In genomic region chr7:107043916-107044346, GRCh38 we compare ENCODE assay signal across 8 cellular contexts. TPM values are rescaled to one million over a fixed set of nuclear protein-coding genes. Genes with fewer than 3 reads are reported as not detected.
DNase-seq lines count a peak whose midpoint lies in the region; ATAC-seq, FAIRE-seq and TF ChIP-seq lines count a peak whose summit lies in the region.

No MANE protein-coding gene starts in this region.

- no peaks in the 10 kb centered on the region for H3K9me3 ChIP-seq in SK-N-SH

- TF ChIP-seq RAD21 in SK-N-SH (IDR thresholded peaks at IDR 0.05; ENCODE audit: low read length): no peak

- ATAC-seq in SK-N-SH treated with all-trans-retinoic acid at 6 μM for 48 hours: no peak
- no peak for ATAC-seq in activated CD8-positive, alpha-beta T cell treated with anti-CD3 and anti-CD28 coated beads, Interleukin-2, amount 10 ng/mL, durations not matched to agents 7 days and 5 days

- no peak for TF ChIP-seq CTCF in SK-N-SH (IDR thresholded peaks at IDR 0.05)

- no peaks in the 10 kb centered on the region for H3K36me3 ChIP-seq in SK-N-SH (replicated peaks in 1 of 2; ENCODE audit: control insufficient read depth in 1 of 2, insufficient read depth in 2 of 2, low read length in 1 of 2)

- no peaks in the 10 kb centered on the region for H3K9me2 ChIP-seq in SK-N-SH

- DNase-seq in SK-N-SH (no peak), substantia nigra (lab: John Stamatoyannopoulos, UW) (no peak), COR-L47 (lab: John Stamatoyannopoulos, UW) (no peak), ureter (ENCODE audit: low spot score) (no peak)
- no peak for DNase-seq in activated CD8-positive, alpha-beta T cell treated with anti-CD3 and anti-CD28 coated beads, Interleukin-2, amount 10 ng/mL, durations not matched to agents 7 days and 5 days
- no peak for DNase-seq in activated CD8-positive, alpha-beta memory T cell treated with anti-CD3 and anti-CD28 coated beads, Interleukin-2, amount 50 U/mL, for 4 hours

- peak overlapping the region; percentile 24; the same call in 1 of the 2 replicates for H3K9ac ChIP-seq in SK-N-SH

- H3K27ac ChIP-seq in SK-N-SH (ENCODE audit: low read depth in 2 of 2, low read length in 1 of 2) (peak overlapping the region; percentile 51 to 93), substantia nigra (ENCODE audit: low read depth, low read length, poor library complexity, severe bottlenecking) (peak overlapping the region; percentile 82)

- peaks cover 14% of the 10 kb centered on the region for H3F3A ChIP-seq in SK-N-SH (replicated peaks; ENCODE audit: insufficient read depth)

- no peak overlapping the region for H3K27ac Mint-ChIP-seq in activated CD8-positive, alpha-beta T cell treated with anti-CD3 and anti-CD28 coated beads, Interleukin-2, amount 10 ng/mL, durations not matched to agents 7 days and 5 days

- H3K9me3 Mint-ChIP-seq in activated CD8-positive, alpha-beta T cell treated with anti-CD3 and anti-CD28 coated beads, Interleukin-2, amount 10 ng/mL, durations not matched to agents 7 days and 5 days (ENCODE audit: insufficient read depth): no peaks in the 10 kb centered on the region

- H3K4me3 Mint-ChIP-seq in activated CD8-positive, alpha-beta T cell treated with anti-CD3 and anti-CD28 coated beads, Interleukin-2, amount 10 ng/mL, durations not matched to agents 7 days and 5 days: peak overlapping the region; percentile 67

- peaks cover 7% of the 10 kb centered on the region for H3K4me1 Mint-ChIP-seq in activated CD8-positive, alpha-beta T cell treated with anti-CD3 and anti-CD28 coated beads, Interleukin-2, amount 10 ng/mL, durations not matched to agents 7 days and 5 days (ENCODE audit: low read depth)

- H4K20me1 ChIP-seq in SK-N-SH (ENCODE audit: insufficient read depth): no peaks in the 10 kb centered on the region

- CTCF ChIA-PET in SK-N-SH (lab: Yijun Ruan, JAX): no interaction called here
- CTCF ChIA-PET in activated CD8-positive, alpha-beta T cell treated with anti-CD3 and anti-CD28 coated beads, Interleukin-2, amount 10 ng/mL, durations not matched to agents 7 days and 5 days (lab: Charles Lee): no interaction called here

- POLR2A ChIA-PET in SK-N-SH (lab: Yijun Ruan, JAX): no interaction called here
- POLR2A ChIA-PET in activated CD8-positive, alpha-beta T cell treated with anti-CD3 and anti-CD28 coated beads, Interleukin-2, amount 10 ng/mL, durations not matched to agents 7 days and 5 days (lab: Charles Lee): no interaction called here

- no peak for TF ChIP-seq EP300 in SK-N-SH (IDR thresholded peaks at IDR 0.05; ENCODE audit: borderline replicate concordance in 1 of 2, low read depth in 1 of 2, low read length in 1 of 2)

- no peaks in the 10 kb centered on the region for H3K36me3 Mint-ChIP-seq in activated CD8-positive, alpha-beta T cell treated with anti-CD3 and anti-CD28 coated beads, Interleukin-2, amount 10 ng/mL, durations not matched to agents 7 days and 5 days (ENCODE audit: low read depth)

- H3K4me1 ChIP-seq in SK-N-SH (ENCODE audit: control insufficient read depth in 1 of 2, insufficient read depth in 2 of 2, low read depth in 1 of 2, low read length in 1 of 2): peaks cover 7 to 22% of the 10 kb centered on the region in 2 experiments; a peak in 3 of 4 replicates

- peak overlapping the region; percentile 83 for H2AFZ ChIP-seq in SK-N-SH (ENCODE audit: low read depth)

- H3K27me3 Mint-ChIP-seq in activated CD8-positive, alpha-beta T cell treated with anti-CD3 and anti-CD28 coated beads, Interleukin-2, amount 10 ng/mL, durations not matched to agents 7 days and 5 days (ENCODE audit: low read depth): peaks cover 25% of the 10 kb centered on the region

- 49% methylated on average over 6 of the region's 6 CpGs for WGBS in SK-N-SH (ENCODE audit: low lambda C conversion rate)

- peaks cover 30% of the 10 kb centered on the region for H3K79me2 ChIP-seq in SK-N-SH (ENCODE audit: insufficient read depth)

- H3K27me3 ChIP-seq in SK-N-SH (ENCODE audit: insufficient read depth): no peaks in the 10 kb centered on the region

- peak overlapping the region; percentile 72 for H3K4me2 ChIP-seq in SK-N-SH

- peak; percentile 21 for FAIRE-seq in islet of Langerhans (lab: Jason Lieb, UNC)

- peak overlapping the region; percentile 58 to 100 for H3K4me3 ChIP-seq in SK-N-SH (ENCODE audit: low read depth in 2 of 2, low read length in 1 of 2)

TF ChIP-seq in SK-N-SH, 30 proteins besides CTCF, POLR2A, EP300 and RAD21:
- TF ChIP-seq ZBTB33 (IDR thresholded peaks at IDR 0.05; ENCODE audit: borderline replicate concordance, low read depth): no peak
- 0 out of 2 replicates have a peak, but pooled peaks have one; percentile 50 for TF ChIP-seq RFX5 (IDR thresholded peaks at IDR 0.05; ENCODE audit: low read length)

TF ChIP-seq in SK-N-SH treated with all-trans-retinoic acid at 6 μM for 48 hours, 23 proteins besides CTCF, POLR2A, EP300 and RAD21 (continues in another document):
- TF ChIP-seq PATZ1 (CRISPR knock-in tag; IDR thresholded peaks at IDR 0.05; ENCODE audit: borderline replicate concordance) (no peak), ZNF565 (CRISPR knock-in tag; conservative IDR thresholded peaks at IDR 0.05; ENCODE audit: low read depth) (no peak), ARNTL (CRISPR knock-in tag; IDR thresholded peaks at IDR 0.05; ENCODE audit: borderline replicate concordance, low read depth) (no peak), ZFP3 (CRISPR knock-in tag; IDR thresholded peaks at IDR 0.05) (no peak), ZFP30 (CRISPR knock-in tag; IDR thresholded peaks at IDR 0.05) (no peak), TCF4 (CRISPR knock-in tag; IDR thresholded peaks at IDR 0.05; ENCODE audit: borderline replicate concordance) (no peak), RARB (CRISPR knock-in tag; IDR thresholded peaks at IDR 0.05) (no peak), TSHZ2 (CRISPR knock-in tag; IDR thresholded peaks at IDR 0.05) (no peak), POU6F1 (CRISPR knock-in tag; IDR thresholded peaks at IDR 0.05; ENCODE audit: borderline replicate concordance, low read depth) (no peak), SNAI2 (CRISPR knock-in tag; IDR thresholded peaks at IDR 0.05) (no peak), OSR1 (CRISPR knock-in tag; IDR thresholded peaks at IDR 0.05) (no peak), GLIS3 (CRISPR knock-in tag; IDR thresholded peaks at IDR 0.05) (no peak), ZC3H10 (CRISPR knock-in tag; IDR thresholded peaks at IDR 0.05) (no peak), BACH2 (CRISPR knock-in tag; IDR thresholded peaks at IDR 0.05; ENCODE audit: borderline replicate concordance) (no peak), TOX (CRISPR knock-in tag; IDR thresholded peaks at IDR 0.05; ENCODE audit: borderline replicate concordance) (no peak)

RNA-seq across cellular contexts. Expression of gene PRKAR2B, which starts 0.6 kb away (rescaled TPM):
- polyA plus RNA-seq in SK-N-SH (2012; rRNA removed): 17.3 and 19.3 TPM in 2 replicates
- polyA plus RNA-seq in SK-N-SH (2012; cell fraction: cytosol; rRNA removed): 27.9 and 35.2 TPM in 2 replicates
- polyA plus RNA-seq in SK-N-SH (2012; cell fraction: nucleus; rRNA removed): 4.7 and 9.6 TPM in 2 replicates
- total RNA-seq in activated CD8-positive, alpha-beta T cell treated with anti-CD3 and anti-CD28 coated beads, Interleukin-2, amount 10 ng/mL, durations not matched to agents 7 days and 5 days: 1 to 10 TPM; 1.6 to 1.9 TPM
- 22.8 TPM for total RNA-seq in ureter
